Comparison of ENCODE assay signal across 9 cellular contexts in genomic region chr18:78495550-78495949, GRCh38.
"Had no signal": no experiment of that assay in that cellular context is flagged by ENCODE, and none has a peak within 500 bp of the region (broad histone marks: within the 10 kb centered on the region; RNA-seq: fewer than 3 reads in every experiment).

No MANE protein-coding gene starts in this region.

- H3K4me1 ChIP-seq: HAP-1 had no signal

- H3K36me3 ChIP-seq: HAP-1 had no signal

- H3K9me3 ChIP-seq: HAP-1 had no signal

- H3K4me3 ChIP-seq: GM23248, GM23338, HAP-1 had no signal

- H2AFZ ChIP-seq: GM23248, GM23338 had no signal

- H3K4me2 ChIP-seq: GM23338 had no signal

- H3K27ac ChIP-seq: GM23248 had no signal

- H3K9ac ChIP-seq: GM23248 had no signal

- DNase-seq: GM23248, GOT3, H7, H9, HCEC 1CT, HFFc6 had no signal

- ATAC-seq: GM23338, HCT116 had no signal
